ENCODE assay signal across 8 cellular contexts in the genomic region with DNA sequence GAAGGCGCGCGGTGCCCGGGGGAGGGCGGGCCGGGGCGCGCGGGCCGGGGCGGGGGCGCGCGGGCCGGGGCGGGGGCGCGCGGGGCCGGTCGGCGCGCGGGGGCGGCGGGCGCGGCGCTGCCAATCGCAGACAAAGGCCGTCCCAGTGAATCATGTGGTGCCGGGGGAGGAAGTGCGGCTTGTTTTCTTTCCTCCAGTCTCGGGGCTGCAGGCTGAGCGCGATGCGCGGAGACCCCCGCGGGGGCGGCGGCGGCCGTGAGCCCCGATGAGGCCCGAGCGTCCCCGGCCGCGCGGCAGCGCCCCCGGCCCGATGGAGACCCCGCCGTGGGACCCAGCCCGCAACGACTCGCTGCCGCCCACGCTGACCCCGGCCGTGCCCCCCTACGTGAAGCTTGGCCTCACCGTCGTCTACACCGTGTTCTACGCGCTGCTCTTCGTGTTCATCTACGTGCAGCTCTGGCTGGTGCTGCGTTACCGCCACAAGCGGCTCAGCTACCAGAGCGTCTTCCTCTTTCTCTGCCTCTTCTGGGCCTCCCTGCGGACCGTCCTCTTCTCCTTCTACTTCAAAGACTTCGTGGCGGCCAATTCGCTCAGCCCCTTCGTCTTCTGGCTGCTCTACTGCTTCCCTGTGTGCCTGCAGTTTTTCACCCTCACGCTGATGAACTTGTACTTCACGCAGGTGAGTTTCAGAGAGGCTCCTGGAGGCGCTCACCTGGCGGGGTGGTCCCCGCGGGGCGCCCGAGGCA. TPM values are rescaled to one million over a fixed set of nuclear protein-coding genes. Genes with fewer than 3 reads are reported as not detected.
DNase-seq lines count a peak whose midpoint lies in the region; ATAC-seq, FAIRE-seq and TF ChIP-seq lines count a peak whose summit lies in the region.

A gene with protein sequence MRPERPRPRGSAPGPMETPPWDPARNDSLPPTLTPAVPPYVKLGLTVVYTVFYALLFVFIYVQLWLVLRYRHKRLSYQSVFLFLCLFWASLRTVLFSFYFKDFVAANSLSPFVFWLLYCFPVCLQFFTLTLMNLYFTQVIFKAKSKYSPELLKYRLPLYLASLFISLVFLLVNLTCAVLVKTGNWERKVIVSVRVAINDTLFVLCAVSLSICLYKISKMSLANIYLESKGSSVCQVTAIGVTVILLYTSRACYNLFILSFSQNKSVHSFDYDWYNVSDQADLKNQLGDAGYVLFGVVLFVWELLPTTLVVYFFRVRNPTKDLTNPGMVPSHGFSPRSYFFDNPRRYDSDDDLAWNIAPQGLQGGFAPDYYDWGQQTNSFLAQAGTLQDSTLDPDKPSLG (plus strand): TSS at position 182 of the 746 bp plus-strand sequence. CDS start 84 bp downstream, at position 266.

- H3K4me3 ChIP-seq in GM12878 = peak within 1 kb of the TSS; percentile 84
- H3K4me3 ChIP-seq in iPS-11a (ENCODE audit: low read depth, low read length) = peak within 1 kb of the TSS; percentile 70
- peak within 1 kb of the TSS; percentile 53 to 68 (median 60) for H3K4me3 ChIP-seq in gastrocnemius medialis

- in situ Hi-C loops in GM12878 (cut with MboI) (no loop called here), gastrocnemius medialis (cut with MboI; ENCODE audit: low sequenced_read_pairs in 4 of 4) (no loop called here)

- H3K9me3 Mint-ChIP-seq in IgD-negative memory B cell = no peaks in the 10 kb centered on the region

- peaks cover 70% of the 10 kb centered on the region for H3K27me3 Mint-ChIP-seq in IgD-negative memory B cell

- TF ChIP-seq RAD21 in GM12878 (IDR thresholded peaks at IDR 0.05; ENCODE audit: insufficient read depth, low read depth, low read length) = no peak

- H3K4me2 ChIP-seq in GM12878 (ENCODE audit: control insufficient read depth, insufficient read depth) = peak within 1 kb of the TSS; percentile 89

- no peaks in the 10 kb centered on the region; the same call in 1 of the 2 replicates for H4K20me1 ChIP-seq in GM12878 (ENCODE audit: control insufficient read depth, insufficient read depth)

- H3K4me3 Mint-ChIP-seq in IgD-negative memory B cell = peak within 1 kb of the TSS; percentile 83 to 96 (median 94)

- TF ChIP-seq POLR2A in GM12878 (IDR thresholded peaks at IDR 0.05; ENCODE audit: low read depth, low read length) (peak; percentile 63), gastrocnemius medialis (IDR thresholded peaks at IDR 0.05) (peak in 1 of 2 donors; percentile 36)

- no TSS peak for BruUV-seq in GM12878 (replicated peaks; lab: Mats Ljungman, UMichigan)

- TF ChIP-seq EP300 in GM12878 (IDR thresholded peaks at IDR 0.05; ENCODE audit: borderline replicate concordance in 1 of 2, control insufficient read depth in 1 of 2, low read depth in 2 of 2, low read length in 2 of 2) = no peak

- H3K4me1 Mint-ChIP-seq in IgD-negative memory B cell = peaks cover 18 to 23% (median 18%) of the 10 kb centered on the region in 3 donors

- peak within 1 kb of the TSS; percentile 64 for H2AFZ ChIP-seq in GM12878 (ENCODE audit: control insufficient read depth, low read depth, low read length)

- CTCF ChIA-PET in GM12878 (lab: Yijun Ruan, JAX) = interaction anchor here (0.9 to 7.3 kb wide), 2 partner anchors 15 to 32 kb away, joined by 3 to 56 read pairs; no protein-coding TSS in a partner anchor

- H3K27ac ChIP-seq in GM12878 (ENCODE audit: control insufficient read depth, insufficient read depth) = peak within 1 kb of the TSS; percentile 62
- no peak within 1 kb of the TSS for H3K27ac ChIP-seq in gastrocnemius medialis

- H3K79me2 ChIP-seq in GM12878 (ENCODE audit: control insufficient read depth, insufficient read depth, low read length) = peaks cover 43% of the 10 kb centered on the region

- DNase-seq in EH (ENCODE audit: low read depth) (peak; percentile 61), T-helper 22 cell (ENCODE audit: low read depth) (peak; percentile 27), GM12878 (ENCODE audit: low read depth, low spot score) (no peak), gastrocnemius medialis (no peak), NCI-H187 (lab: John Stamatoyannopoulos, UW) (no peak)

- RAD21 ChIA-PET in GM12878 (lab: Charles Lee; ENCODE audit: unreplicated experiment) = interaction anchor here (1.6 to 7.3 kb wide), 2 partner anchors 15 to 21 kb away, joined by 9 to 121 read pairs; no protein-coding TSS in a partner anchor

- SMC1A ChIA-PET in GM12878 (lab: Charles Lee; ENCODE audit: uncharacterized antibody, unreplicated experiment) = interaction anchor here (1.3 to 7.2 kb wide), 3 partner anchors 15 to 142 kb away, joined by 3 to 95 read pairs (median 5); no protein-coding TSS in a partner anchor

- H3K27me3 ChIP-seq in GM12878 (replicated peaks in 1 of 2; ENCODE audit: control insufficient read depth in 2 of 2, insufficient read depth in 2 of 2, low read length in 1 of 2) = peaks cover 1 to 13% of the 10 kb centered on the region in 2 experiments
- peaks cover 23 to 38% (median 38%) of the 10 kb centered on the region in 3 donors for H3K27me3 ChIP-seq in gastrocnemius medialis

- peaks cover 17% of the 10 kb centered on the region for H3K4me1 ChIP-seq in GM12878 (ENCODE audit: control insufficient read depth, insufficient read depth, low read length)
- H3K4me1 ChIP-seq in gastrocnemius medialis = peaks cover 0 to 3% of the 10 kb centered on the region in 2 donors

- H3K9ac ChIP-seq in GM12878 (ENCODE audit: control insufficient read depth, insufficient read depth, low read length) = peak within 1 kb of the TSS; percentile 83

- FAIRE-seq in GM12878 (lab: Jason Lieb, UNC) = no peak

- 2% methylated on average over 27 of the region's 89 CpGs for WGBS in GM12878 (ENCODE audit: insufficient coverage, insufficient replicate concordance, low lambda C conversion rate, missing lambda C conversion rate)

- peak within 1 kb of the TSS in 2 of 3 donors; percentile 13 to 93 for H3K27ac Mint-ChIP-seq in IgD-negative memory B cell

- POLR2A ChIA-PET in GM12878 (lab: Charles Lee) = interaction anchor here (4.1 kb wide), 1 partner anchor 15 kb away, joined by 64 read pairs; no protein-coding TSS in a partner anchor

- intact Hi-C loops in GM12878 (cut with micrococcal nuclease; ENCODE audit: unreplicated experiment) = loop anchor here (5.0 to 10.0 kb wide), 2 partner anchors 140 to 278 kb away; a partner anchor contains a TSS
- intact Hi-C loops in gastrocnemius medialis (cut with DNase I; ENCODE audit: low total_unique reads) = no loop called here

- H3K9me3 ChIP-seq in GM12878 (replicated peaks; ENCODE audit: control insufficient read depth, insufficient read depth, low read length) (no peaks in the 10 kb centered on the region), gastrocnemius medialis (no peaks in the 10 kb centered on the region)

- TF ChIP-seq CTCF in GM12878 (IDR thresholded peaks at IDR 0.05 in 2 of 3, conservative IDR thresholded peaks at IDR 0.05 in 1 of 3; ENCODE audit: control insufficient read depth in 2 of 3, extremely low read depth in 1 of 3, insufficient read depth in 1 of 3, low read depth in 3 of 3, low read length in 3 of 3) (no peak), gastrocnemius medialis (IDR thresholded peaks at IDR 0.05 in 4 of 5, conservative IDR thresholded peaks at IDR 0.05 in 1 of 5) (no peak)

- H3K36me3 ChIP-seq in GM12878 (ENCODE audit: control insufficient read depth in 2 of 2, insufficient read depth in 2 of 2, low read length in 1 of 2) (peaks cover 1 to 4% of the 10 kb centered on the region in 2 experiments; a peak in 1 of 4 replicates), gastrocnemius medialis (no peaks in the 10 kb centered on the region)

- ATAC-seq in GM21528 (IDR thresholded peaks at IDR 0.05; ENCODE audit: low FRiP score, unreplicated experiment) (peak; percentile 47), GM12878 (peak; percentile 61), gastrocnemius medialis (peak in 1 of 2 donors; percentile 51)

- H3K36me3 Mint-ChIP-seq in IgD-negative memory B cell = no peaks in the 10 kb centered on the region

TF ChIP-seq in GM12878, 131 proteins besides CTCF, POLR2A, EP300 and RAD21 (continues in another document):
- TF ChIP-seq NFIC (IDR thresholded peaks at IDR 0.05; ENCODE audit: low read depth, low read length) = no peak
- no peak for TF ChIP-seq IKZF2 (IDR thresholded peaks at IDR 0.05)
- TF ChIP-seq ZNF217 (IDR thresholded peaks at IDR 0.05) = peak; percentile 77
- no peak for TF ChIP-seq NFXL1 (IDR thresholded peaks at IDR 0.05; ENCODE audit: borderline replicate concordance)
- TF ChIP-seq SP1 (IDR thresholded peaks at IDR 0.05; ENCODE audit: low read depth, low read length) = peak; percentile 9
- TF ChIP-seq, protein P1, sequence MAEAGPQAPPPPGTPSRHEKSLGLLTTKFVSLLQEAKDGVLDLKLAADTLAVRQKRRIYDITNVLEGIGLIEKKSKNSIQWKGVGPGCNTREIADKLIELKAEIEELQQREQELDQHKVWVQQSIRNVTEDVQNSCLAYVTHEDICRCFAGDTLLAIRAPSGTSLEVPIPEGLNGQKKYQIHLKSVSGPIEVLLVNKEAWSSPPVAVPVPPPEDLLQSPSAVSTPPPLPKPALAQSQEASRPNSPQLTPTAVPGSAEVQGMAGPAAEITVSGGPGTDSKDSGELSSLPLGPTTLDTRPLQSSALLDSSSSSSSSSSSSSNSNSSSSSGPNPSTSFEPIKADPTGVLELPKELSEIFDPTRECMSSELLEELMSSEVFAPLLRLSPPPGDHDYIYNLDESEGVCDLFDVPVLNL (IDR thresholded peaks at IDR 0.05; ENCODE audit: low read depth, low read length) = no peak
- TF ChIP-seq IRF4 (IDR thresholded peaks at IDR 0.05; ENCODE audit: low read depth, low read length) = no peak
- TF ChIP-seq ZNF207 (IDR thresholded peaks at IDR 0.05; ENCODE audit: borderline replicate concordance) = peak; percentile 59; the same call in 1 of the 2 replicates
- peak; percentile 99 for TF ChIP-seq GATAD2B (conservative IDR thresholded peaks at IDR 0.05; ENCODE audit: low read depth)

RNA-seq across cellular contexts. Expression of the gene that starts here (rescaled TPM):
- 1.9 TPM for polyA plus RNA-seq in IgD-negative memory B cell
- total RNA-seq in GM12878 (2013; cell fraction: nucleolus; rRNA removed) = 79.5 and 87.9 TPM in 2 replicates
- total RNA-seq in GM12878 (2014; rRNA removed) = 9.4 and 14.7 TPM in 2 replicates
- 13.1 and 14.1 TPM in 2 replicates for total RNA-seq in GM12878 (2014; rRNA removed; fragmentation: Illumina TruSeq; extraction: Trizol)
- total RNA-seq in GM12878 (2021) = 14.3 and 14.9 TPM in 2 replicates
- 9.2 TPM for polyA plus RNA-seq in GM12878 (2011; ENCODE audit: low read depth)
- 14.9 and 19.3 TPM in 2 replicates for polyA plus RNA-seq in GM12878 (2011; rRNA removed)
- polyA plus RNA-seq in GM12878 (2011; cell fraction: cytosol; rRNA removed) = 10.5 and 19.3 TPM in 2 replicates
- 28.2 and 30.6 TPM in 2 replicates for polyA plus RNA-seq in GM12878 (2011; cell fraction: nucleus; rRNA removed)
- 11.0 and 19.5 TPM in 2 replicates for polyA plus RNA-seq in GM12878 (2012)
- polyA plus RNA-seq in GM12878 (2014; fragmentation: Illumina TruSeq; extraction: Trizol) = 20.8 and 27.4 TPM in 2 replicates
- 1 to 10 TPM; 5.4 to 6.4 TPM for polyA plus RNA-seq in GM12878 (2014; fragmentation: Nextera tagmentation; extraction: Ambion mirVana)
- polyA plus RNA-seq in GM12878 (2014; rRNA removed) = 12.1 and 12.6 TPM in 2 replicates
- polyA plus RNA-seq in GM12878 (2016; fragmentation: Nextera tagmentation; extraction: Ambion mirVana) = 10 to 100 TPM in 1 of 2 experiments, 1 to 10 TPM in 1; 9.0 to 12.9 TPM
- polyA minus RNA-seq in GM12878 (2011; rRNA and poly(A)+ RNA removed) = 18.3 and 18.7 TPM in 2 replicates
- polyA minus RNA-seq in GM12878 (2011; cell fraction: cytosol; rRNA and poly(A)+ RNA removed) = 6.0 and 8.0 TPM in 2 replicates
- 30.0 and 62.4 TPM in 2 replicates for polyA minus RNA-seq in GM12878 (2011; cell fraction: nucleus; rRNA and poly(A)+ RNA removed)
- total RNA-seq in gastrocnemius medialis = 1 to 10 TPM in 3 of 4 donors, under 1 TPM in 1; 0.75 to 5.5 (median 5.4) TPM

Comparison
In these comparisons a context has a peak if more than half of its experiments do, and no peak if none do; other contexts are left out.
1. DNase-seq: peak in EH (single experiment) and T-helper 22 cell (single experiment); none in GM12878 (single experiment), gastrocnemius medialis (0 of 2) and NCI-H187 (0 of 2).
2. Peak in every context shown above with its lines, with median percentiles within 50 percentile points of each other: H3K4me3 ChIP-seq.